15 cellular contexts compared by ENCODE assay signal in genomic region chr13:30355839-30356238, GRCh38.
"Had no signal": no experiment of that assay in that cellular context is flagged by ENCODE, and none has a peak within 500 bp of the region (broad histone marks: within the 10 kb centered on the region; RNA-seq: fewer than 3 reads in every experiment).

No MANE protein-coding gene starts in this region.

- H3K27me3 ChIP-seq: ovary, stomach had no signal

- H3K27ac Mint-ChIP-seq: activated CD4-positive, alpha-beta memory T cell treated with anti-CD3 and anti-CD28 coated beads for 36 hours; activated T-cell treated with anti-CD3 and anti-CD28 coated beads, Interleukin-2, amount 50 U/mL, for 24 hours; activated T-helper 2 cell treated with anti-CD3 and anti-CD28 coated beads, Interferon-gamma antibody, Interleukin-2, Interleukin-4, amounts not matched to agents 10 μg/mL and 5 μg/mL and 100 μg/mL, durations not matched to agents 14 hours and 24 hours and 36 hours; type B pancreatic cell; WTC11 had no signal

- H3K4me3 ChIP-seq: lower lobe of right lung, ovary, psoas muscle, skin epidermis, stomach had no signal

- H3K9me3 ChIP-seq: lower lobe of right lung, ovary, psoas muscle had no signal

- H3K4me1 ChIP-seq: lower lobe of right lung, psoas muscle had no signal

- DNase-seq: activated CD4-positive, alpha-beta memory T cell treated with anti-CD3 and anti-CD28 coated beads for 36 hours; activated naive CD4-positive, alpha-beta T cell treated with Interleukin-2 at 50 U/mL for 16 hours; cerebellar nuclear complex; effector CD4-positive, alpha-beta T cell; midbrain; ovary; psoas muscle; stimulated activated CD4-positive, alpha-beta T cell treated with anti-CD3 and anti-CD28 coated beads, Interleukin-2, amount 100 ng/mL, for 48 hours had no signal

- H3K27me3 Mint-ChIP-seq: activated CD4-positive, alpha-beta memory T cell treated with anti-CD3 and anti-CD28 coated beads for 36 hours; activated T-cell treated with anti-CD3 and anti-CD28 coated beads, Interleukin-2, amount 50 U/mL, for 24 hours; type B pancreatic cell had no signal

- H3K27ac ChIP-seq: lower lobe of right lung, ovary, psoas muscle, stomach had no signal

- H3K36me3 Mint-ChIP-seq: type B pancreatic cell had no signal

- H3K4me3 Mint-ChIP-seq: activated CD4-positive, alpha-beta memory T cell treated with anti-CD3 and anti-CD28 coated beads for 36 hours; activated T-cell treated with anti-CD3 and anti-CD28 coated beads, Interleukin-2, amount 50 U/mL, for 24 hours; WTC11 had no signal

- H3K36me3 ChIP-seq: lower lobe of right lung, ovary, stomach had no signal
